In genomic region chr13:41054919-41055619, GRCh38 we compare ENCODE assay signal across 8 cellular contexts. TPM values are rescaled to one million over a fixed set of nuclear protein-coding genes. Genes with fewer than 3 reads are reported as not detected.
DNase-seq lines count a peak whose midpoint lies in the region; ATAC-seq and TF ChIP-seq lines count a peak whose summit lies in the region.

No MANE protein-coding gene starts in this region.

- no peak for TF ChIP-seq POLR2A in HCT116 (IDR thresholded peaks at IDR 0.05; ENCODE audit: borderline replicate concordance, extremely low read depth, insufficient read depth, insufficient read length)

- H3K4me1 ChIP-seq in CD8-positive, alpha-beta T cell (ENCODE audit: insufficient read depth, low read length) = peaks cover 18% of the 10 kb centered on the region
- H3K4me1 ChIP-seq in HCT116 (ENCODE audit: control insufficient read depth in 1 of 2, insufficient read depth in 2 of 2, low read length in 2 of 2) = peaks cover 30 to 60% of the 10 kb centered on the region in 2 experiments

- no peak for TF ChIP-seq RAD21 in HCT116 (IDR thresholded peaks at IDR 0.05; ENCODE audit: low read depth)

- no peak for DNase-seq in CD8-positive, alpha-beta T cell
- DNase-seq in HCT116 (ENCODE audit: low read depth, low spot score) = no peak
- DNase-seq in astrocyte of the spinal cord (ENCODE audit: low read depth, low spot score) = no peak
- no peak for DNase-seq in KG1 (lab: John Stamatoyannopoulos, UW)
- DNase-seq in activated CD4-positive, alpha-beta T cell treated with anti-CD3 and anti-CD28 coated beads, Interleukin-2, amount 50 U/mL, for 4 hours = no peak
- no peak for DNase-seq in COLO668 (lab: John Stamatoyannopoulos, UW; ENCODE audit: unreplicated experiment)

- CTCF ChIA-PET in CD8-positive, alpha-beta T cell (lab: Charles Lee) = interaction anchor here (0.7 to 3.7 kb wide), 31 partner anchors 8 to 593 kb away, joined by 3 to 21 read pairs (median 7); partner anchors contain the start of genes ELF1 and MTRF1
- CTCF ChIA-PET in HCT116 (lab: Charles Lee) = interaction anchor here (0.8 to 3.0 kb wide), 12 partner anchors 8 to 598 kb away, joined by 3 to 11 read pairs (median 4); partner anchors contain the start of gene SLC25A15

- no peaks in the 10 kb centered on the region for H3K9me3 ChIP-seq in CD8-positive, alpha-beta T cell (ENCODE audit: low read length)
- no peaks in the 10 kb centered on the region for H3K9me3 ChIP-seq in HCT116 (ENCODE audit: control insufficient read depth in 1 of 2, insufficient read depth in 1 of 2, low read depth in 1 of 2, low read length in 2 of 2)

- peaks cover 2% of the 10 kb centered on the region for H3K36me3 Mint-ChIP-seq in CD8-positive, alpha-beta T cell
- H3K36me3 Mint-ChIP-seq in nephron (ENCODE audit: low read depth) = peaks cover 15% of the 10 kb centered on the region

- BruUV-seq in HCT116 (replicated peaks; lab: Mats Ljungman, UMichigan) = no TSS peak

- peaks cover 55% of the 10 kb centered on the region for H3K79me2 ChIP-seq in HCT116 (ENCODE audit: insufficient read depth, low read length)

- intact Hi-C loops in CD8-positive, alpha-beta T cell (cut with DNase I, micrococcal nuclease) = loop anchor here (1.0 to 10.0 kb wide), 5 partner anchors 36 to 1060 kb away; partner anchors contain the start of gene ELF1 (in 1 of the 2)
- intact Hi-C loops in HCT116 (cut with micrococcal nuclease) = loop anchor here (5.0 to 10.0 kb wide), 2 partner anchors 80 to 167 kb away; no protein-coding TSS in a partner anchor

- peak overlapping the region; percentile 24; the same call in 1 of the 2 replicates for H3K4me2 ChIP-seq in HCT116 (ENCODE audit: low read length)

- no peaks in the 10 kb centered on the region for H3K27me3 ChIP-seq in CD8-positive, alpha-beta T cell (ENCODE audit: insufficient read depth, low read length)
- no peaks in the 10 kb centered on the region for H3K27me3 ChIP-seq in HCT116 (ENCODE audit: insufficient read depth, low read length)

- H3K4me1 Mint-ChIP-seq in CD8-positive, alpha-beta T cell (ENCODE audit: low read depth) = peaks cover 52% of the 10 kb centered on the region
- peaks cover 49% of the 10 kb centered on the region for H3K4me1 Mint-ChIP-seq in nephron

- H3K27ac Mint-ChIP-seq in CD8-positive, alpha-beta T cell = peak overlapping the region; percentile 9
- H3K27ac Mint-ChIP-seq in nephron = peak overlapping the region in 2 of 3 experiments; percentile 4 to 37

- H3K9me3 Mint-ChIP-seq in CD8-positive, alpha-beta T cell = no peaks in the 10 kb centered on the region
- H3K9me3 Mint-ChIP-seq in nephron = peaks cover 7% of the 10 kb centered on the region

- no peaks in the 10 kb centered on the region for H3K36me3 ChIP-seq in CD8-positive, alpha-beta T cell (ENCODE audit: insufficient read depth, low read length)
- H3K36me3 ChIP-seq in HCT116 (ENCODE audit: control insufficient read depth in 1 of 2, insufficient read depth in 2 of 2, low read length in 2 of 2) = no peaks in the 10 kb centered on the region

- no peaks in the 10 kb centered on the region for H4K20me1 ChIP-seq in HCT116 (ENCODE audit: insufficient read depth)

- no peak overlapping the region for H3K4me3 Mint-ChIP-seq in CD8-positive, alpha-beta T cell
- no peak overlapping the region for H3K4me3 Mint-ChIP-seq in nephron

- no peak overlapping the region for H3K27ac ChIP-seq in CD8-positive, alpha-beta T cell (ENCODE audit: low read depth, low read length)
- no peak overlapping the region; the same call in 1 of the 2 replicates for H3K27ac ChIP-seq in HCT116 (ENCODE audit: low read depth, low read length)

- no peak overlapping the region for H3K4me3 ChIP-seq in CD8-positive, alpha-beta T cell (ENCODE audit: low read depth, low read length)
- H3K4me3 ChIP-seq in HCT116 (replicated peaks in 1 of 2; ENCODE audit: low read depth in 1 of 2, low read length in 2 of 2) (no peak overlapping the region), astrocyte of the spinal cord (ENCODE audit: low read depth, low read length) (no peak overlapping the region)

- no peak overlapping the region for H3K9ac ChIP-seq in HCT116 (ENCODE audit: low read length)

- no peaks in the 10 kb centered on the region for H3K9me2 ChIP-seq in HCT116 (ENCODE audit: insufficient read depth)

- no peaks in the 10 kb centered on the region for H3K27me3 Mint-ChIP-seq in CD8-positive, alpha-beta T cell (ENCODE audit: low read depth)
- H3K27me3 Mint-ChIP-seq in nephron (ENCODE audit: low read depth) = no peaks in the 10 kb centered on the region

- no peak overlapping the region for H2AFZ ChIP-seq in HCT116 (ENCODE audit: low read depth, low read length, poor library complexity, severe bottlenecking)

- RAD21 ChIA-PET in HCT116 (lab: Charles Lee; ENCODE audit: low non-redundant PET in 1 of 2, low total read pairs in 2 of 2, uncharacterized antibody in 2 of 2, unreplicated experiment in 2 of 2) = interaction anchor here in 1 of 2 experiments (1.3 kb wide), 1 partner anchor 172 kb away, joined by 3 read pairs; no protein-coding TSS in a partner anchor

- POLR2A ChIA-PET in CD8-positive, alpha-beta T cell (lab: Charles Lee) = interaction anchor here (2.1 to 2.3 kb wide), 2 partner anchors 36 to 74 kb away, joined by 6 to 8 read pairs; partner anchors contain the start of gene ELF1
- POLR2A ChIA-PET in HCT116 (lab: Charles Lee) = no interaction called here

- in situ Hi-C loops in astrocyte of the spinal cord (cut with HindIII; ENCODE audit: low sequenced_read_pairs) = no loop called here

- TF ChIP-seq CTCF in CD8-positive, alpha-beta T cell (IDR thresholded peaks at IDR 0.05) = no peak
- TF ChIP-seq CTCF in HCT116 (IDR thresholded peaks at IDR 0.05 in 2 of 3, conservative IDR thresholded peaks at IDR 0.05 in 1 of 3; ENCODE audit: borderline replicate concordance in 1 of 3, insufficient read depth in 1 of 3, low read depth in 2 of 3, low read length in 2 of 3) (peak in 2 of 3 experiments; percentile 55 to 61; a peak in 4 of 6 replicates), astrocyte of the spinal cord (IDR thresholded peaks at IDR 0.05; ENCODE audit: low read depth, low read length) (peak; percentile 36), nephron (IDR thresholded peaks at IDR 0.05; ENCODE audit: unreplicated experiment in 3 of 3) (no peak)

- ATAC-seq in CD8-positive, alpha-beta T cell = no peak
- no peak for ATAC-seq in HCT116
- no peak for ATAC-seq in GM19455 (IDR thresholded peaks at IDR 0.05; ENCODE audit: unreplicated experiment)

TF ChIP-seq in HCT116, 20 proteins besides CTCF, POLR2A, EP300 and RAD21:
- TF ChIP-seq TCF7L2 (IDR thresholded peaks at IDR 0.05; ENCODE audit: borderline replicate concordance, extremely low read depth, insufficient read depth, insufficient read length) = peak; percentile 12
- TF ChIP-seq, protein P1, sequence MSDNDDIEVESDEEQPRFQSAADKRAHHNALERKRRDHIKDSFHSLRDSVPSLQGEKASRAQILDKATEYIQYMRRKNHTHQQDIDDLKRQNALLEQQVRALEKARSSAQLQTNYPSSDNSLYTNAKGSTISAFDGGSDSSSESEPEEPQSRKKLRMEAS (IDR thresholded peaks at IDR 0.05) = no peak

RNA-seq across cellular contexts. Expression of gene WBP4, which starts 6.2 kb away (rescaled TPM):
- 1 to 10 TPM; 6.1 to 7.2 TPM for total RNA-seq in CD8-positive, alpha-beta T cell
- 14.5 TPM for total RNA-seq in HCT116 (2021; ENCODE audit: unreplicated experiment)
- 6.2 and 9.4 TPM in 2 replicates for polyA plus RNA-seq in HCT116 (2012)

RNA-seq across cellular contexts. Expression of gene ELF1, which starts 36.0 kb away (rescaled TPM):
- total RNA-seq in CD8-positive, alpha-beta T cell = 100 to 1,000 TPM; 308 to 313 TPM
- total RNA-seq in HCT116 (2021; ENCODE audit: unreplicated experiment) = 30.0 TPM
- 13.3 and 17.1 TPM in 2 replicates for polyA plus RNA-seq in HCT116 (2012)

Comparison
In these comparisons a context has a peak if more than half of its experiments do, and no peak if none do; other contexts are left out.
1. CTCF ChIP-seq: peak in HCT116 (2 of 3) and astrocyte of the spinal cord (single experiment); none in CD8-positive, alpha-beta T cell (single experiment) and nephron (0 of 3).